Comparison of ENCODE assay signal across 22 cellular contexts in the genomic region with DNA sequence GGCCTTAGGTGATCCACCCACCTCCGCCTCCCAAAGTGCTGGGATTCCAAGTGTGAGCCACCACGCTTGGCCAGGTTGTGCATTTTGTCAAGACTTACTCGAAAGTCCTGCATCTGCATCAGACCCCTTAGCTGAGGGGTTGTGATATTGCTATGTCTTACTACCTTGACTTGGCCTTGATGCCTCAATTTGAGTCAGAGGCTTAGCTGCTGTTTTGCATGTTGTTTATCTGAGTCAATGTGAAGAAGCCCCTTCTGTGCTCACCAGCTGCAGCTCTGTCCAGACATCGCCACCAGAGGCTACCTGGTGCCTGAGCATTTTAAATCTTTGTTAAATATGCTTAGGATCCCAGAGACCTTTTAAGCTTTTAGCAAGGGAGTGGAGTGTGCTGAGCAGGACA. TPM values are rescaled to one million over a fixed set of nuclear protein-coding genes. Genes with fewer than 3 reads are reported as not detected.
DNase-seq lines count a peak whose midpoint lies in the region; ATAC-seq and TF ChIP-seq lines count a peak whose summit lies in the region.
"Had no signal": no experiment of that assay in that cellular context is flagged by ENCODE, and none has a peak within 500 bp of the region (broad histone marks: within the 10 kb centered on the region; RNA-seq: fewer than 3 reads in every experiment).

No MANE protein-coding gene starts in this region.

- POLR2A ChIA-PET in SK-N-SH (lab: Yijun Ruan, JAX), result interaction anchor here (0.8 to 1.5 kb wide), 2 partner anchors 9 to 13 kb away, joined by 3 to 4 read pairs; no protein-coding TSS in a partner anchor

- DNase-seq in SK-N-SH (no peak), NAMALWA (ENCODE audit: low spot score) (peak; percentile 34), heart right ventricle (no peak), NCI-H146 (lab: John Stamatoyannopoulos, UW) (no peak), caudate nucleus (lab: John Stamatoyannopoulos, UW) (no peak)
- no peak for DNase-seq in activated T-cell treated with anti-CD3 and anti-CD28 coated beads, Interleukin-2, amount 50 U/mL, for 1 hour
- DNase-seq: 8988T, HFFc6, MG63, NCI-H1105 treated with DMSO at 0.1 percent for 48 hours, NCI-H1930, NCI-H2171 treated with DMSO at 0.1 percent for 48 hours, NCI-H510A treated with DMSO at 0.1 percent for 48 hours, RPMI8226, SW 1271 had no signal

- 88% methylated on average over 4 of the region's 4 CpGs for WGBS in SK-N-SH (ENCODE audit: low lambda C conversion rate)
- WGBS in heart right ventricle, 2 donors, result 94 to 96% methylated on average over 4 of the region's 4 CpGs

- no peaks in the 10 kb centered on the region for H3K9me2 ChIP-seq in SK-N-SH

- ATAC-seq in SK-N-SH treated with all-trans-retinoic acid at 6 μM for 48 hours (no peak), HG02759 (IDR thresholded peaks at IDR 0.05; ENCODE audit: unreplicated experiment) (peak; percentile 82), heart right ventricle (no peak)

- no peaks in the 10 kb centered on the region for H4K20me1 ChIP-seq in SK-N-SH (ENCODE audit: insufficient read depth)

- TF ChIP-seq EP300 in SK-N-SH (IDR thresholded peaks at IDR 0.05; ENCODE audit: borderline replicate concordance in 1 of 2, low read depth in 1 of 2, low read length in 1 of 2), result no peak

- TF ChIP-seq CTCF in SK-N-SH (IDR thresholded peaks at IDR 0.05) (no peak), heart right ventricle (IDR thresholded peaks at IDR 0.05) (no peak)

- H3K4me3 ChIP-seq in SK-N-SH (ENCODE audit: low read depth in 2 of 2, low read length in 1 of 2) (no peak overlapping the region), heart right ventricle (no peak overlapping the region)
- H3K4me3 ChIP-seq: BLaER1 treated with 17β-estradiol and CSF1 and Interleukin-3, amounts not matched to agents 10 nM and 100 nM; MG63 had no signal

- no peak overlapping the region for H2AFZ ChIP-seq in SK-N-SH (ENCODE audit: low read depth)

- peaks cover 0 to 12% of the 10 kb centered on the region in 2 experiments; a peak in 2 of 4 replicates for H3K4me1 ChIP-seq in SK-N-SH (ENCODE audit: control insufficient read depth in 1 of 2, insufficient read depth in 2 of 2, low read depth in 1 of 2, low read length in 1 of 2)
- H3K4me1 ChIP-seq in heart right ventricle, result no peaks in the 10 kb centered on the region

- H3K9me3 ChIP-seq in SK-N-SH (no peaks in the 10 kb centered on the region), heart right ventricle (no peaks in the 10 kb centered on the region)
- H3K9me3 ChIP-seq: BLaER1 treated with 17β-estradiol and CSF1 and Interleukin-3, amounts not matched to agents 10 nM and 100 nM; MG63 had no signal

- H3K4me2 ChIP-seq in SK-N-SH, result no peak overlapping the region
- H3K4me2 ChIP-seq: BLaER1 treated with 17β-estradiol and CSF1 and Interleukin-3, amounts not matched to agents 10 nM and 100 nM; KMS-11 had no signal

- H3K79me2 ChIP-seq in SK-N-SH (ENCODE audit: insufficient read depth), result no peaks in the 10 kb centered on the region

- H3K27me3 ChIP-seq in SK-N-SH (ENCODE audit: insufficient read depth), result no peaks in the 10 kb centered on the region
- H3K27me3 ChIP-seq in heart right ventricle, result no peaks in the 10 kb centered on the region
- H3K27me3 ChIP-seq: BLaER1 treated with 17β-estradiol and CSF1 and Interleukin-3, amounts not matched to agents 10 nM and 100 nM; MG63 had no signal

- TF ChIP-seq RAD21 in SK-N-SH (IDR thresholded peaks at IDR 0.05; ENCODE audit: low read length), result peak; percentile 16; the same call in 1 of the 2 replicates

- intact Hi-C loops in heart right ventricle (cut with DNase I), result no loop called here

- peak overlapping the region in 1 of 2 experiments; percentile 5; a peak in 1 of 4 replicates for H3K27ac ChIP-seq in SK-N-SH (ENCODE audit: low read depth in 2 of 2, low read length in 1 of 2)
- H3K27ac ChIP-seq in heart right ventricle, result no peak overlapping the region
- no peak overlapping the region for H3K27ac ChIP-seq in caudate nucleus (ENCODE audit: low read depth, low read length)
- H3K27ac ChIP-seq: BLaER1 treated with 17β-estradiol and CSF1 and Interleukin-3, amounts not matched to agents 10 nM and 100 nM; KMS-11 had no signal

- no peaks in the 10 kb centered on the region for H3F3A ChIP-seq in SK-N-SH (replicated peaks; ENCODE audit: insufficient read depth)

- H3K36me3 ChIP-seq in SK-N-SH (replicated peaks in 1 of 2; ENCODE audit: control insufficient read depth in 1 of 2, insufficient read depth in 2 of 2, low read length in 1 of 2), result peaks cover 5 to 7% of the 10 kb centered on the region in 2 experiments
- peaks cover 0 to 67% (median 18%) of the 10 kb centered on the region in 9 donors for H3K36me3 ChIP-seq in heart right ventricle

- H3K9ac ChIP-seq in SK-N-SH, result no peak overlapping the region
- H3K9ac ChIP-seq: BLaER1 treated with 17β-estradiol and CSF1 and Interleukin-3, amounts not matched to agents 10 nM and 100 nM; KMS-11 had no signal

- CTCF ChIA-PET in SK-N-SH (lab: Yijun Ruan, JAX), result interaction anchor here (1.5 to 3.3 kb wide), 6 partner anchors 10 to 362 kb away, joined by 4 to 45 read pairs (median 8); a partner anchor contains a TSS

TF ChIP-seq in SK-N-SH, 30 proteins besides CTCF, POLR2A, EP300 and RAD21:
- no peak for TF ChIP-seq TAF1 (IDR thresholded peaks at IDR 0.05; ENCODE audit: borderline replicate concordance, low read depth, low read length)

TF ChIP-seq in SK-N-SH treated with all-trans-retinoic acid at 6 μM for 48 hours, 23 proteins besides CTCF, POLR2A, EP300 and RAD21:
- TF ChIP-seq ZNF8 (CRISPR knock-in tag; IDR thresholded peaks at IDR 0.05) (no peak), ESRRG (CRISPR knock-in tag; IDR thresholded peaks at IDR 0.05) (no peak), ARNTL (CRISPR knock-in tag; IDR thresholded peaks at IDR 0.05; ENCODE audit: borderline replicate concordance, low read depth) (no peak), OSR1 (CRISPR knock-in tag; IDR thresholded peaks at IDR 0.05) (no peak), ZFP30 (CRISPR knock-in tag; IDR thresholded peaks at IDR 0.05) (no peak), ZC3H10 (CRISPR knock-in tag; IDR thresholded peaks at IDR 0.05) (no peak), ZFP3 (CRISPR knock-in tag; IDR thresholded peaks at IDR 0.05) (no peak), CSDC2 (CRISPR knock-in tag; IDR thresholded peaks at IDR 0.05) (no peak), ZNF70 (CRISPR knock-in tag; IDR thresholded peaks at IDR 0.05) (no peak), SNAI2 (CRISPR knock-in tag; IDR thresholded peaks at IDR 0.05) (no peak)
- TF ChIP-seq, protein P1, sequence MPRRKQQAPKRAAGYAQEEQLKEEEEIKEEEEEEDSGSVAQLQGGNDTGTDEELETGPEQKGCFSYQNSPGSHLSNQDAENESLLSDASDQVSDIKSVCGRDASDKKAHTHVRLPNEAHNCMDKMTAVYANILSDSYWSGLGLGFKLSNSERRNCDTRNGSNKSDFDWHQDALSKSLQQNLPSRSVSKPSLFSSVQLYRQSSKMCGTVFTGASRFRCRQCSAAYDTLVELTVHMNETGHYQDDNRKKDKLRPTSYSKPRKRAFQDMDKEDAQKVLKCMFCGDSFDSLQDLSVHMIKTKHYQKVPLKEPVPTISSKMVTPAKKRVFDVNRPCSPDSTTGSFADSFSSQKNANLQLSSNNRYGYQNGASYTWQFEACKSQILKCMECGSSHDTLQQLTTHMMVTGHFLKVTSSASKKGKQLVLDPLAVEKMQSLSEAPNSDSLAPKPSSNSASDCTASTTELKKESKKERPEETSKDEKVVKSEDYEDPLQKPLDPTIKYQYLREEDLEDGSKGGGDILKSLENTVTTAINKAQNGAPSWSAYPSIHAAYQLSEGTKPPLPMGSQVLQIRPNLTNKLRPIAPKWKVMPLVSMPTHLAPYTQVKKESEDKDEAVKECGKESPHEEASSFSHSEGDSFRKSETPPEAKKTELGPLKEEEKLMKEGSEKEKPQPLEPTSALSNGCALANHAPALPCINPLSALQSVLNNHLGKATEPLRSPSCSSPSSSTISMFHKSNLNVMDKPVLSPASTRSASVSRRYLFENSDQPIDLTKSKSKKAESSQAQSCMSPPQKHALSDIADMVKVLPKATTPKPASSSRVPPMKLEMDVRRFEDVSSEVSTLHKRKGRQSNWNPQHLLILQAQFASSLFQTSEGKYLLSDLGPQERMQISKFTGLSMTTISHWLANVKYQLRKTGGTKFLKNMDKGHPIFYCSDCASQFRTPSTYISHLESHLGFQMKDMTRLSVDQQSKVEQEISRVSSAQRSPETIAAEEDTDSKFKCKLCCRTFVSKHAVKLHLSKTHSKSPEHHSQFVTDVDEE (CRISPR knock-in tag; IDR thresholded peaks at IDR 0.05), result no peak

RNA-seq across cellular contexts. Expression of a gene that starts 18.1 kb away (rescaled TPM):
- 22.8 and 26.8 TPM in 2 replicates for polyA plus RNA-seq in SK-N-SH (2012; rRNA removed)
- polyA plus RNA-seq in SK-N-SH (2012; cell fraction: cytosol; rRNA removed), result 18.7 and 27.0 TPM in 2 replicates
- polyA plus RNA-seq in SK-N-SH (2012; cell fraction: nucleus; rRNA removed), result 11.1 and 13.7 TPM in 2 replicates
- 10 to 100 TPM; 34.4 to 56.1 (median 44.6) TPM for total RNA-seq in heart right ventricle
- 10 to 100 TPM; 26.2 to 35.6 TPM for polyA plus RNA-seq in heart right ventricle

RNA-seq across cellular contexts. Expression of a gene that starts 37.9 kb away (rescaled TPM):
- polyA plus RNA-seq in SK-N-SH (2012; rRNA removed) (22.9 and 23.1 TPM in 2 replicates), heart right ventricle (10 to 100 TPM; 14.1 to 33.1 TPM)
- 13.5 and 19.2 TPM in 2 replicates for polyA plus RNA-seq in SK-N-SH (2012; cell fraction: cytosol; rRNA removed)
- polyA plus RNA-seq in SK-N-SH (2012; cell fraction: nucleus; rRNA removed), result 41.3 and 43.6 TPM in 2 replicates
- total RNA-seq in heart right ventricle, result 10 to 100 TPM; 34.6 to 46.3 (median 40.0) TPM

RNA-seq across cellular contexts. Expression of a gene that starts 53.4 kb away (rescaled TPM):
- polyA plus RNA-seq in SK-N-SH (2012; rRNA removed) (not detected in 2 replicates), heart right ventricle (not detected)
- polyA plus RNA-seq in SK-N-SH (2012; cell fraction: cytosol; rRNA removed), result not detected in 2 replicates
- polyA plus RNA-seq in SK-N-SH (2012; cell fraction: nucleus; rRNA removed), result 0.01 TPM in 1 of 2 replicates, not detected in the other
- total RNA-seq in heart right ventricle, result under 1 TPM in 1 of 10 donors, not detected in 9; 0.11 TPM
- total RNA-seq: H4, HepG2, HFFc6, OCI-LY7 had no signal
- polyA plus RNA-seq: HepG2 had no signal
